In the genomic region with DNA sequence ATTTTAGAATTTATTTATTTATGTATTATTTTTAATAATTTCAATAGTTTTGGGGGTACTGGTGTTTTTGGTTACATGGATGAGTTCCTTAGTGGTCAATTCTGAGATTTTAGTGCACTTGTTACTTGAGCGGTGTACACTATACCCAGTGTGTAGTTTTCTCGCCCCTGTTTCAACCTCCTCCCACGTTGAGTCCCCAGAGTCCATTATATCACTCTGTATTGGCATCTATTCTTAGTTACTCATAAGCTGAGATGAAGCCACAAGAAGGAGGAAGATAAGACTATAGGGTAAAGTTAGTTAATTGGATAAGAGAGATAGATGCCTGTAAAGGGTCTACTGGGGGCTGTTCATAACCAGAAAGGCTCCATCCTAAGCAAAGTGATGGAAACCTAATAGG, we compare ENCODE assay signal across 16 cellular contexts. TPM values are rescaled to one million over a fixed set of nuclear protein-coding genes. Genes with fewer than 3 reads are reported as not detected.
DNase-seq lines count a peak whose midpoint lies in the region; ATAC-seq, FAIRE-seq and TF ChIP-seq lines count a peak whose summit lies in the region.
"Had no signal": no experiment of that assay in that cellular context is flagged by ENCODE, and none has a peak within 500 bp of the region (broad histone marks: within the 10 kb centered on the region; RNA-seq: fewer than 3 reads in every experiment).

No MANE protein-coding gene starts in this region.

- no peak for ATAC-seq in right lobe of liver
- no peak for ATAC-seq in HepG2
- no peak for ATAC-seq in GM18868 (IDR thresholded peaks at IDR 0.05; ENCODE audit: unreplicated experiment)

- no peak for TF ChIP-seq POLR2A in right lobe of liver (IDR thresholded peaks at IDR 0.05)
- TF ChIP-seq POLR2A in HepG2 (IDR thresholded peaks at IDR 0.05; ENCODE audit: insufficient read depth in 1 of 2, low read depth in 2 of 2, low read length in 2 of 2), result no peak

- DNase-seq in right lobe of liver (no peak), HepG2 (ENCODE audit: low spot score) (no peak), brain microvascular endothelial cell (peak; percentile 4), fibroblast of the aortic adventitia (ENCODE audit: low read depth) (peak; percentile 39), amygdala (lab: John Stamatoyannopoulos, UW) (no peak), PC-9 (no peak)
- DNase-seq: Caco-2; CD4-positive, alpha-beta T cell; H9 had no signal

- H3F3A ChIP-seq in PC-9 (ENCODE audit: insufficient read depth, low read depth), result peaks cover 21% of the 10 kb centered on the region

- intact Hi-C loops in right lobe of liver (cut with DNase I), result loop anchor here in 1 of 2 donors (5.0 kb wide), 1 partner anchor 33 kb away; no protein-coding TSS in a partner anchor
- intact Hi-C loops in HepG2 (cut with micrococcal nuclease; ENCODE audit: unreplicated experiment), result no loop called here
- intact Hi-C loops in PC-9 (cut with micrococcal nuclease; ENCODE audit: unreplicated experiment), result no loop called here

- CTCF ChIA-PET in HepG2 (lab: Yijun Ruan, JAX; ENCODE audit: low intra/inter-chr PET ratio, low total read pairs) (no interaction called here), PC-9 (lab: Charles Lee) (no interaction called here)

- TF ChIP-seq CTCF in right lobe of liver (IDR thresholded peaks at IDR 0.05), result no peak
- no peak for TF ChIP-seq CTCF in HepG2 (CRISPR knock-in tag; IDR thresholded peaks at IDR 0.05)
- no peak for TF ChIP-seq CTCF in brain microvascular endothelial cell (IDR thresholded peaks at IDR 0.05; ENCODE audit: low read depth, low read length, missing control alignments)
- no peak for TF ChIP-seq CTCF in fibroblast of the aortic adventitia (IDR thresholded peaks at IDR 0.05; ENCODE audit: insufficient read depth, low read length)
- TF ChIP-seq CTCF in PC-9 (conservative IDR thresholded peaks at IDR 0.05), result no peak

- H2AFZ ChIP-seq in HepG2 (ENCODE audit: low read length) (no peak overlapping the region), PC-9 (no peak overlapping the region)

- H3K9me2 ChIP-seq in PC-9 (ENCODE audit: insufficient read depth), result no peaks in the 10 kb centered on the region; the same call in 1 of the 2 replicates

- no peak for FAIRE-seq in HepG2 (lab: Jason Lieb, UNC)
- FAIRE-seq: D721Med, G401.6, GM12892, GM18507, H1 had no signal

- H3K4me2 ChIP-seq in HepG2 (ENCODE audit: low read depth, low read length), result no peak overlapping the region
- H3K4me2 ChIP-seq in PC-9, result no peak overlapping the region

- H3K4me1 ChIP-seq in right lobe of liver (peaks cover 0 to 70% (median 23%) of the 10 kb centered on the region in 4 donors), HepG2 (ENCODE audit: insufficient read depth, low read length) (peaks cover 30% of the 10 kb centered on the region), PC-9 (replicated peaks; ENCODE audit: insufficient read depth) (peaks cover 28% of the 10 kb centered on the region)

- no peak overlapping the region for H3K9ac ChIP-seq in HepG2 (ENCODE audit: insufficient read depth, low read depth, low read length)

- WGBS in right lobe of liver (ENCODE audit: insufficient coverage, low coverage, low lambda C conversion rate, missing lambda C conversion rate), result 41% methylated on average over 3 of the region's 3 CpGs
- 87% methylated on average over 3 of the region's 3 CpGs for WGBS in HepG2 (ENCODE audit: low lambda C conversion rate)

- POLR2A ChIA-PET in HepG2 (lab: Yijun Ruan, JAX), result no interaction called here
- POLR2A ChIA-PET in PC-9 (lab: Charles Lee; ENCODE audit: unreplicated experiment), result no interaction called here

- no peak for TF ChIP-seq RAD21 in HepG2 (CRISPR knock-in tag; IDR thresholded peaks at IDR 0.05)

- in situ Hi-C loops in HepG2 (cut with HindIII; ENCODE audit: extremely low pct_ligation_motif_present, low pct_unique_long_range_greater_than_20kb) (loop anchor here (10.0 kb wide), 1 partner anchor 50 kb away; no protein-coding TSS in a partner anchor), brain microvascular endothelial cell (cut with HindIII; ENCODE audit: low pct_ligation_motif_present, low sequenced_read_pairs) (no loop called here)

- no peaks in the 10 kb centered on the region for H3K9me3 ChIP-seq in right lobe of liver
- H3K9me3 ChIP-seq in HepG2 (ENCODE audit: low read length), result no peaks in the 10 kb centered on the region
- no peaks in the 10 kb centered on the region for H3K9me3 ChIP-seq in PC-9 (ENCODE audit: insufficient read depth, low read depth)
- H3K9me3 ChIP-seq: Caco-2 had no signal

- H4K20me1 ChIP-seq in HepG2 (ENCODE audit: insufficient read depth, low read length) (no peaks in the 10 kb centered on the region), PC-9 (ENCODE audit: insufficient read depth) (no peaks in the 10 kb centered on the region)

- H3K27me3 ChIP-seq in right lobe of liver, result no peaks in the 10 kb centered on the region
- H3K27me3 ChIP-seq in HepG2 (ENCODE audit: control insufficient read depth in 1 of 2, insufficient read depth in 2 of 2, low read length in 2 of 2), result no peaks in the 10 kb centered on the region
- no peaks in the 10 kb centered on the region for H3K27me3 ChIP-seq in brain microvascular endothelial cell (replicated peaks)
- no peaks in the 10 kb centered on the region for H3K27me3 ChIP-seq in PC-9 (ENCODE audit: insufficient read depth, low read depth)

- H3K36me3 ChIP-seq in right lobe of liver, result peaks cover 0 to 64% (median 24%) of the 10 kb centered on the region in 4 donors
- no peaks in the 10 kb centered on the region for H3K36me3 ChIP-seq in HepG2 (replicated peaks in 1 of 2; ENCODE audit: control insufficient read depth in 1 of 2, insufficient read depth in 2 of 2, low read length in 2 of 2)
- H3K36me3 ChIP-seq in brain microvascular endothelial cell (replicated peaks), result no peaks in the 10 kb centered on the region
- no peaks in the 10 kb centered on the region for H3K36me3 ChIP-seq in PC-9 (ENCODE audit: low read depth)

- H3K4me3 ChIP-seq in right lobe of liver, result peak overlapping the region in 2 of 3 donors; percentile 71 to 74
- H3K4me3 ChIP-seq in HepG2 (replicated peaks in 1 of 3; ENCODE audit: insufficient read depth in 1 of 3, low read depth in 2 of 3, low read length in 3 of 3), result no peak overlapping the region
- no peak overlapping the region for H3K4me3 ChIP-seq in brain microvascular endothelial cell (ENCODE audit: low read depth, low read length)
- H3K4me3 ChIP-seq in fibroblast of the aortic adventitia (ENCODE audit: low read depth, low read length), result no peak overlapping the region
- H3K4me3 ChIP-seq in PC-9, result no peak overlapping the region

- H3K79me2 ChIP-seq in HepG2 (ENCODE audit: insufficient read depth, low read length), result no peaks in the 10 kb centered on the region
- H3K79me2 ChIP-seq in PC-9 (ENCODE audit: low read depth), result no peaks in the 10 kb centered on the region

- no TSS peak for BruUV-seq in HepG2 (replicated peaks; lab: Mats Ljungman, UMichigan)
- no TSS peak for BruUV-seq in PC-9 (replicated peaks; lab: Mats Ljungman, UMichigan)

- H3K27ac ChIP-seq in right lobe of liver (peak overlapping the region in 1 of 3 donors; percentile 87), HepG2 (ENCODE audit: extremely low read length, insufficient read depth, low read length) (no peak overlapping the region), brain microvascular endothelial cell (no peak overlapping the region), PC-9 (no peak overlapping the region)
- H3K27ac ChIP-seq: C4-2B had no signal

- no peak for TF ChIP-seq EP300 in HepG2 (IDR thresholded peaks at IDR 0.05; ENCODE audit: low read depth in 2 of 2, low read length in 2 of 2)
- TF ChIP-seq EP300 in HepG2 (CRISPR knock-in tag; IDR thresholded peaks at IDR 0.05; ENCODE audit: borderline replicate concordance), result no peak

RNA-seq across cellular contexts. Expression of a gene that starts 4.0 kb away (rescaled TPM):
- total RNA-seq in right lobe of liver, result 1,000 to 10,000 TPM in 5 of 6 experiments, 100 to 1,000 TPM in 1; 993 to 2,993 (median 1,796) TPM
- total RNA-seq in HepG2 (2016; rRNA removed; fragmentation: Illumina TruSeq; extraction: Trizol), result 8.2 and 18.2 TPM in 2 replicates
- 2.7 and 2.8 TPM in 2 replicates for total RNA-seq in HepG2 (2016; cell fraction: cytosol; rRNA removed; fragmentation: Illumina TruSeq; extraction: Trizol; ENCODE audit: low read depth)
- 8.4 and 18.7 TPM in 2 replicates for total RNA-seq in HepG2 (2016; cell fraction: insoluble cytoplasmic fraction; rRNA removed; fragmentation: Illumina TruSeq; extraction: Trizol)
- total RNA-seq in HepG2 (2016; cell fraction: membrane; rRNA removed; fragmentation: Illumina TruSeq; extraction: Trizol), result 3.2 and 3.7 TPM in 2 replicates
- 17.9 and 19.4 TPM in 2 replicates for total RNA-seq in HepG2 (2016; cell fraction: nucleus; rRNA removed; fragmentation: Illumina TruSeq; extraction: Trizol)
- polyA plus RNA-seq in HepG2 (2011; rRNA removed), result 14.5 and 23.3 TPM in 2 replicates
- 9.6 and 18.5 TPM in 2 replicates for polyA plus RNA-seq in HepG2 (2011; cell fraction: cytosol; rRNA removed)
- polyA plus RNA-seq in HepG2 (2011; cell fraction: nucleus; rRNA removed), result 14.4 and 22.0 TPM in 2 replicates
- polyA plus RNA-seq in HepG2 (2012), result 9.8 and 10.0 TPM in 2 replicates
- polyA plus RNA-seq in HepG2 (2016; cell fraction: cytosol; fragmentation: Illumina TruSeq; extraction: Trizol; ENCODE audit: low read depth), result 0.91 and 1.0 TPM in 2 replicates
- polyA plus RNA-seq in HepG2 (2016; cell fraction: insoluble cytoplasmic fraction; fragmentation: Illumina TruSeq; extraction: Trizol; ENCODE audit: low read depth), result 6.4 and 6.7 TPM in 2 replicates
- 1.8 and 2.2 TPM in 2 replicates for polyA plus RNA-seq in HepG2 (2016; cell fraction: membrane; fragmentation: Illumina TruSeq; extraction: Trizol; ENCODE audit: low read depth)
- polyA plus RNA-seq in HepG2 (2016; cell fraction: nucleus; fragmentation: Illumina TruSeq; extraction: Trizol; ENCODE audit: insufficient read depth, low read depth), result 26.0 and 30.9 TPM in 2 replicates
- polyA minus RNA-seq in HepG2 (2011; rRNA and poly(A)+ RNA removed; ENCODE audit: low replicate concordance), result 3.8 and 12.0 TPM in 2 replicates
- polyA minus RNA-seq in HepG2 (2011; cell fraction: cytosol; rRNA and poly(A)+ RNA removed), result 7.0 and 14.3 TPM in 2 replicates
- polyA minus RNA-seq in HepG2 (2011; cell fraction: nucleus; rRNA and poly(A)+ RNA removed), result 14.0 and 26.4 TPM in 2 replicates
- total RNA-seq in fibroblast of the aortic adventitia (ENCODE audit: low replicate concordance), result 516 and 790 TPM in 2 replicates
- total RNA-seq in PC-9 (2021), result 32.4 and 32.9 TPM in 2 replicates

RNA-seq across cellular contexts. Expression of a gene that starts 27.7 kb away (rescaled TPM):
- 1,000 to 10,000 TPM; 1,157 to 2,557 (median 1,950) TPM for total RNA-seq in right lobe of liver
- 1.7 and 3.5 TPM in 2 replicates for total RNA-seq in HepG2 (2016; rRNA removed; fragmentation: Illumina TruSeq; extraction: Trizol)
- 0.44 and 0.61 TPM in 2 replicates for total RNA-seq in HepG2 (2016; cell fraction: cytosol; rRNA removed; fragmentation: Illumina TruSeq; extraction: Trizol; ENCODE audit: low read depth)
- 2.6 and 4.1 TPM in 2 replicates for total RNA-seq in HepG2 (2016; cell fraction: insoluble cytoplasmic fraction; rRNA removed; fragmentation: Illumina TruSeq; extraction: Trizol)
- 0.93 and 1.4 TPM in 2 replicates for total RNA-seq in HepG2 (2016; cell fraction: membrane; rRNA removed; fragmentation: Illumina TruSeq; extraction: Trizol)
- total RNA-seq in HepG2 (2016; cell fraction: nucleus; rRNA removed; fragmentation: Illumina TruSeq; extraction: Trizol), result 3.8 and 4.3 TPM in 2 replicates
- 6.5 and 11.2 TPM in 2 replicates for polyA plus RNA-seq in HepG2 (2011; rRNA removed)
- 6.2 and 6.5 TPM in 2 replicates for polyA plus RNA-seq in HepG2 (2011; cell fraction: cytosol; rRNA removed)
- polyA plus RNA-seq in HepG2 (2011; cell fraction: nucleus; rRNA removed), result 6.1 and 8.4 TPM in 2 replicates
- polyA plus RNA-seq in HepG2 (2012), result 1.2 and 1.9 TPM in 2 replicates
- 0.42 and 0.57 TPM in 2 replicates for polyA plus RNA-seq in HepG2 (2016; cell fraction: cytosol; fragmentation: Illumina TruSeq; extraction: Trizol; ENCODE audit: low read depth)
- polyA plus RNA-seq in HepG2 (2016; cell fraction: insoluble cytoplasmic fraction; fragmentation: Illumina TruSeq; extraction: Trizol; ENCODE audit: low read depth), result 1.6 and 2.2 TPM in 2 replicates
- polyA plus RNA-seq in HepG2 (2016; cell fraction: membrane; fragmentation: Illumina TruSeq; extraction: Trizol; ENCODE audit: low read depth), result 1.2 and 1.3 TPM in 2 replicates
- 6.5 and 7.1 TPM in 2 replicates for polyA plus RNA-seq in HepG2 (2016; cell fraction: nucleus; fragmentation: Illumina TruSeq; extraction: Trizol; ENCODE audit: insufficient read depth, low read depth)
- polyA minus RNA-seq in HepG2 (2011; rRNA and poly(A)+ RNA removed; ENCODE audit: low replicate concordance), result 3.3 and 5.9 TPM in 2 replicates
- 0.70 and 1.3 TPM in 2 replicates for polyA minus RNA-seq in HepG2 (2011; cell fraction: cytosol; rRNA and poly(A)+ RNA removed)
- polyA minus RNA-seq in HepG2 (2011; cell fraction: nucleus; rRNA and poly(A)+ RNA removed), result 1.7 and 2.7 TPM in 2 replicates
- 237 and 528 TPM in 2 replicates for total RNA-seq in fibroblast of the aortic adventitia (ENCODE audit: low replicate concordance)
- total RNA-seq in PC-9 (2021), result 20.5 and 24.0 TPM in 2 replicates

RNA-seq across cellular contexts. Expression of a gene that starts 44.5 kb away (rescaled TPM):
- total RNA-seq in right lobe of liver, result 100 to 1,000 TPM; 202 to 236 (median 216) TPM
- 14.2 and 28.9 TPM in 2 replicates for total RNA-seq in HepG2 (2016; rRNA removed; fragmentation: Illumina TruSeq; extraction: Trizol)
- total RNA-seq in HepG2 (2016; cell fraction: cytosol; rRNA removed; fragmentation: Illumina TruSeq; extraction: Trizol; ENCODE audit: low read depth), result 4.9 and 5.6 TPM in 2 replicates
- 14.6 and 24.7 TPM in 2 replicates for total RNA-seq in HepG2 (2016; cell fraction: insoluble cytoplasmic fraction; rRNA removed; fragmentation: Illumina TruSeq; extraction: Trizol)
- 9.1 and 10.3 TPM in 2 replicates for total RNA-seq in HepG2 (2016; cell fraction: membrane; rRNA removed; fragmentation: Illumina TruSeq; extraction: Trizol)
- 30.9 and 42.1 TPM in 2 replicates for total RNA-seq in HepG2 (2016; cell fraction: nucleus; rRNA removed; fragmentation: Illumina TruSeq; extraction: Trizol)
- 53.1 and 73.4 TPM in 2 replicates for polyA plus RNA-seq in HepG2 (2011; rRNA removed)
- 32.8 and 36.0 TPM in 2 replicates for polyA plus RNA-seq in HepG2 (2011; cell fraction: cytosol; rRNA removed)
- 60.3 and 87.6 TPM in 2 replicates for polyA plus RNA-seq in HepG2 (2011; cell fraction: nucleus; rRNA removed)
- 22.3 and 28.7 TPM in 2 replicates for polyA plus RNA-seq in HepG2 (2012)
- polyA plus RNA-seq in HepG2 (2016; cell fraction: cytosol; fragmentation: Illumina TruSeq; extraction: Trizol; ENCODE audit: low read depth), result 3.0 and 3.5 TPM in 2 replicates
- 14.0 and 14.1 TPM in 2 replicates for polyA plus RNA-seq in HepG2 (2016; cell fraction: insoluble cytoplasmic fraction; fragmentation: Illumina TruSeq; extraction: Trizol; ENCODE audit: low read depth)
- 5.6 and 7.3 TPM in 2 replicates for polyA plus RNA-seq in HepG2 (2016; cell fraction: membrane; fragmentation: Illumina TruSeq; extraction: Trizol; ENCODE audit: low read depth)
- 51.4 and 56.2 TPM in 2 replicates for polyA plus RNA-seq in HepG2 (2016; cell fraction: nucleus; fragmentation: Illumina TruSeq; extraction: Trizol; ENCODE audit: insufficient read depth, low read depth)
- polyA minus RNA-seq in HepG2 (2011; rRNA and poly(A)+ RNA removed; ENCODE audit: low replicate concordance), result 41.3 and 114 TPM in 2 replicates
- polyA minus RNA-seq in HepG2 (2011; cell fraction: cytosol; rRNA and poly(A)+ RNA removed), result 30.1 and 38.2 TPM in 2 replicates
- polyA minus RNA-seq in HepG2 (2011; cell fraction: nucleus; rRNA and poly(A)+ RNA removed), result 34.5 and 39.2 TPM in 2 replicates
- 39.2 and 50.6 TPM in 2 replicates for total RNA-seq in fibroblast of the aortic adventitia (ENCODE audit: low replicate concordance)
- 70.4 and 72.9 TPM in 2 replicates for total RNA-seq in PC-9 (2021)

RNA-seq across cellular contexts. Expression of a gene that starts 46.2 kb away (rescaled TPM):
- 100 to 1,000 TPM in 1 of 6 experiments, 10 to 100 TPM in 5; 50.6 to 115 (median 77.5) TPM for total RNA-seq in right lobe of liver
- total RNA-seq in HepG2 (2016; rRNA removed; fragmentation: Illumina TruSeq; extraction: Trizol), result 22.1 and 44.5 TPM in 2 replicates
- total RNA-seq in HepG2 (2016; cell fraction: cytosol; rRNA removed; fragmentation: Illumina TruSeq; extraction: Trizol; ENCODE audit: low read depth), result 15.6 and 16.1 TPM in 2 replicates
- total RNA-seq in HepG2 (2016; cell fraction: insoluble cytoplasmic fraction; rRNA removed; fragmentation: Illumina TruSeq; extraction: Trizol), result 19.8 and 46.9 TPM in 2 replicates
- 25.0 and 25.2 TPM in 2 replicates for total RNA-seq in HepG2 (2016; cell fraction: membrane; rRNA removed; fragmentation: Illumina TruSeq; extraction: Trizol)
- 47.0 and 56.7 TPM in 2 replicates for total RNA-seq in HepG2 (2016; cell fraction: nucleus; rRNA removed; fragmentation: Illumina TruSeq; extraction: Trizol)
- 62.7 and 64.3 TPM in 2 replicates for polyA plus RNA-seq in HepG2 (2011; rRNA removed)
- 50.0 and 61.5 TPM in 2 replicates for polyA plus RNA-seq in HepG2 (2011; cell fraction: cytosol; rRNA removed)
- polyA plus RNA-seq in HepG2 (2011; cell fraction: nucleus; rRNA removed), result 28.8 and 35.4 TPM in 2 replicates
- polyA plus RNA-seq in HepG2 (2012), result 34.6 and 45.3 TPM in 2 replicates
- 12.9 and 13.6 TPM in 2 replicates for polyA plus RNA-seq in HepG2 (2016; cell fraction: cytosol; fragmentation: Illumina TruSeq; extraction: Trizol; ENCODE audit: low read depth)
- polyA plus RNA-seq in HepG2 (2016; cell fraction: insoluble cytoplasmic fraction; fragmentation: Illumina TruSeq; extraction: Trizol; ENCODE audit: low read depth), result 25.6 and 31.4 TPM in 2 replicates
- 26.7 TPM in 2 replicates for polyA plus RNA-seq in HepG2 (2016; cell fraction: membrane; fragmentation: Illumina TruSeq; extraction: Trizol; ENCODE audit: low read depth)
- 89.0 and 95.4 TPM in 2 replicates for polyA plus RNA-seq in HepG2 (2016; cell fraction: nucleus; fragmentation: Illumina TruSeq; extraction: Trizol; ENCODE audit: insufficient read depth, low read depth)
- 92.1 and 114 TPM in 2 replicates for polyA minus RNA-seq in HepG2 (2011; rRNA and poly(A)+ RNA removed; ENCODE audit: low replicate concordance)
- polyA minus RNA-seq in HepG2 (2011; cell fraction: cytosol; rRNA and poly(A)+ RNA removed), result 27.7 TPM in 2 replicates
- 34.9 and 49.9 TPM in 2 replicates for polyA minus RNA-seq in HepG2 (2011; cell fraction: nucleus; rRNA and poly(A)+ RNA removed)
- total RNA-seq in fibroblast of the aortic adventitia (ENCODE audit: low replicate concordance), result 5.7 and 10.6 TPM in 2 replicates
- 53.8 and 102 TPM in 2 replicates for total RNA-seq in PC-9 (2021)

Comparison
In these comparisons a context has a peak if more than half of its experiments do, and no peak if none do; other contexts are left out.
1. H3K4me3 ChIP-seq: peak in right lobe of liver (2 of 3); none in HepG2 (0 of 3), brain microvascular endothelial cell (single experiment), fibroblast of the aortic adventitia (single experiment) and PC-9 (single experiment).
2. RNA of a gene that starts 4.0 kb away (total RNA-seq): 993 to 2,993 TPM in right lobe of liver and 516 to 790 TPM in fibroblast of the aortic adventitia; 32.4 to 32.9 TPM in PC-9 and 2.7 to 19.4 TPM in HepG2; every median in the first group is over 10 times any median in the second.
3. DNase-seq: peak in brain microvascular endothelial cell (single experiment) and fibroblast of the aortic adventitia (single experiment); none in right lobe of liver (0 of 3), HepG2 (single experiment), amygdala (0 of 56) and PC-9 (0 of 2).